1 cellular context compared by ENCODE assay signal in the genomic region with DNA sequence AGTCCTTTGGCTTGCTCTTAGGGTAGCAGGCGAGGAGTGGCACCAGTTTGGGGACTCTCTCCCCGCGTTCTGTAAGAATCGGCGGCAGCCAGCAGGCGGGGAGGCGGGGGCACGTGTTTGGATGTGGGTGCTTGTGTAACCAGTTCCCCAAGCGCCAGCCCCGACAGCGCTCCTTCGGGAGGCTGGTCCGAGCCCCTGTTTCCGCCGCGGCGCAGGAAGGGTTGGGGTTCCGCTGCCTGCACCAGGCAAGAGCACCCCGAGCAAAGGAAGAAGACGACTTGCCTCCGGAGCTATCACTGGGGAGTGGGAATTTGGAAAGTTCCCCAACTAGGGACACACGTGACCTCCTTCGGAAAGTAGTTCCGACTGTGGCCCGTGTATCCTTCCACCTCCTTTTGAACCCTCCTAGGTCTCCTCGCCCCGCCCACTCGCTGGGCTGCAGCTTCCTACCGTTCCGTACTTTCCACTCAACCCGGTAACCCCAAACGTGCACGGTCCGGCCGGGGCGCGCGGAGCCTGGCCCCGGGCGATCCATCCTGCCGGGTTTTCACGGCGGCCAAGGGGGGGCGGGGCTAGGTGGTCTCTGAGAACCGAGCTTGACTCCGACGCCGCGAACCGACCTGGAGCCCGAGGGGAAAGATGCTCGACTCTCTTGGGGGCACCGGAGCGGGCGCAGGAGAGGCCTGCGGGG.
TF ChIP-seq lines count a peak whose summit lies in the region.

No MANE protein-coding gene starts in this region.

TF ChIP-seq in HepG2, 621 proteins besides CTCF, POLR2A, EP300 and RAD21 (continued from another document and continues in another):
- TF ChIP-seq HOXA9 (CRISPR knock-in tag; IDR thresholded peaks at IDR 0.05; ENCODE audit: borderline replicate concordance) (no peak), MLXIP (CRISPR knock-in tag; IDR thresholded peaks at IDR 0.05; ENCODE audit: borderline replicate concordance) (no peak), EZH2 (conservative IDR thresholded peaks at IDR 0.05; ENCODE audit: low read depth, low read length) (no peak), AHR (CRISPR knock-in tag; IDR thresholded peaks at IDR 0.05) (no peak), ZNF577 (CRISPR knock-in tag; IDR thresholded peaks at IDR 0.05; ENCODE audit: borderline replicate concordance, low read depth) (no peak), ZNF83 (CRISPR knock-in tag; IDR thresholded peaks at IDR 0.05; ENCODE audit: borderline replicate concordance) (no peak; the same call in none of the 2 replicates), ZC3H13 (CRISPR knock-in tag; IDR thresholded peaks at IDR 0.05) (peak; percentile 69; the same call in 1 of the 2 replicates), ZUFSP (CRISPR knock-in tag; IDR thresholded peaks at IDR 0.05; ENCODE audit: borderline replicate concordance) (no peak), WIZ (CRISPR knock-in tag; IDR thresholded peaks at IDR 0.05) (0 out of 2 replicates have a peak, but pooled peaks have one; percentile 69), ZNF430 (CRISPR knock-in tag; IDR thresholded peaks at IDR 0.05) (peak; percentile 51; the same call in 1 of the 2 replicates), ZNF878 (CRISPR knock-in tag; IDR thresholded peaks at IDR 0.05) (peak; percentile 72; the same call in 1 of the 2 replicates), TBL1XR1 (IDR thresholded peaks at IDR 0.05; ENCODE audit: borderline replicate concordance, low read length, partially characterized antibody) (no peak), DNMT3B (CRISPR knock-in tag; conservative IDR thresholded peaks at IDR 0.05) (no peak), BORCS8-MEF2B (CRISPR knock-in tag; IDR thresholded peaks at IDR 0.05) (peak; percentile 78), ZNF414 (CRISPR knock-in tag; IDR thresholded peaks at IDR 0.05) (peak; percentile 89; the same call in 1 of the 2 replicates), ARID4A (CRISPR knock-in tag; IDR thresholded peaks at IDR 0.05; ENCODE audit: borderline replicate concordance) (peak; percentile 80; the same call in 1 of the 2 replicates), AGO1 (IDR thresholded peaks at IDR 0.05; ENCODE audit: low read depth, low read length, poor library complexity, severe bottlenecking) (peak; percentile 73), ZNF251 (CRISPR knock-in tag; IDR thresholded peaks at IDR 0.05) (0 out of 2 replicates have a peak, but pooled peaks have one; percentile 54), RFX1 (IDR thresholded peaks at IDR 0.05) (no peak), SOX6 (IDR thresholded peaks at IDR 0.05) (no peak), SOX6 (CRISPR knock-in tag; IDR thresholded peaks at IDR 0.05) (peak; percentile 83; the same call in 1 of the 2 replicates), ZNF563 (CRISPR knock-in tag; IDR thresholded peaks at IDR 0.05) (peak; percentile 74), MXD3 (CRISPR knock-in tag; IDR thresholded peaks at IDR 0.05) (peak; percentile 86), CREB1 (IDR thresholded peaks at IDR 0.05) (peak; percentile 55), CREB1 (CRISPR knock-in tag; IDR thresholded peaks at IDR 0.05) (peak; percentile 47), XBP1 (CRISPR knock-in tag; IDR thresholded peaks at IDR 0.05) (no peak; the same call in 1 of the 2 replicates), ZNF703 (CRISPR knock-in tag; IDR thresholded peaks at IDR 0.05; ENCODE audit: borderline replicate concordance) (peak; percentile 72), NAIF1 (CRISPR knock-in tag; IDR thresholded peaks at IDR 0.05; ENCODE audit: borderline replicate concordance) (peak; percentile 84), TBX3 (IDR thresholded peaks at IDR 0.05; ENCODE audit: borderline replicate concordance) (0 out of 2 replicates have a peak, but pooled peaks have one; percentile 17), HNRNPH1 (optimal IDR thresholded peaks at IDR 0.05; ENCODE audit: low read depth, low read length) (no peak), SPEN (CRISPR knock-in tag; IDR thresholded peaks at IDR 0.05; ENCODE audit: low read depth) (peak; percentile 76), YEATS2 (CRISPR knock-in tag; IDR thresholded peaks at IDR 0.05; ENCODE audit: borderline replicate concordance) (peak; percentile 92), ZMYM2 (CRISPR knock-in tag; IDR thresholded peaks at IDR 0.05) (no peak; the same call in 1 of the 2 replicates), NFKBIZ (CRISPR knock-in tag; IDR thresholded peaks at IDR 0.05) (peak; percentile 83; the same call in 1 of the 2 replicates), FLYWCH1 (CRISPR knock-in tag; IDR thresholded peaks at IDR 0.05) (no peak), ZNF333 (CRISPR knock-in tag; IDR thresholded peaks at IDR 0.05; ENCODE audit: borderline replicate concordance) (no peak; the same call in 1 of the 2 replicates)
- TF ChIP-seq, protein P1, sequence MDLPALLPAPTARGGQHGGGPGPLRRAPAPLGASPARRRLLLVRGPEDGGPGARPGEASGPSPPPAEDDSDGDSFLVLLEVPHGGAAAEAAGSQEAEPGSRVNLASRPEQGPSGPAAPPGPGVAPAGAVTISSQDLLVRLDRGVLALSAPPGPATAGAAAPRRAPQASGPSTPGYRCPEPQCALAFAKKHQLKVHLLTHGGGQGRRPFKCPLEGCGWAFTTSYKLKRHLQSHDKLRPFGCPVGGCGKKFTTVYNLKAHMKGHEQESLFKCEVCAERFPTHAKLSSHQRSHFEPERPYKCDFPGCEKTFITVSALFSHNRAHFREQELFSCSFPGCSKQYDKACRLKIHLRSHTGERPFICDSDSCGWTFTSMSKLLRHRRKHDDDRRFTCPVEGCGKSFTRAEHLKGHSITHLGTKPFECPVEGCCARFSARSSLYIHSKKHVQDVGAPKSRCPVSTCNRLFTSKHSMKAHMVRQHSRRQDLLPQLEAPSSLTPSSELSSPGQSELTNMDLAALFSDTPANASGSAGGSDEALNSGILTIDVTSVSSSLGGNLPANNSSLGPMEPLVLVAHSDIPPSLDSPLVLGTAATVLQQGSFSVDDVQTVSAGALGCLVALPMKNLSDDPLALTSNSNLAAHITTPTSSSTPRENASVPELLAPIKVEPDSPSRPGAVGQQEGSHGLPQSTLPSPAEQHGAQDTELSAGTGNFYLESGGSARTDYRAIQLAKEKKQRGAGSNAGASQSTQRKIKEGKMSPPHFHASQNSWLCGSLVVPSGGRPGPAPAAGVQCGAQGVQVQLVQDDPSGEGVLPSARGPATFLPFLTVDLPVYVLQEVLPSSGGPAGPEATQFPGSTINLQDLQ (CRISPR knock-in tag; IDR thresholded peaks at IDR 0.05): peak; percentile 73; the same call in 1 of the 2 replicates
- TF ChIP-seq, protein P2, sequence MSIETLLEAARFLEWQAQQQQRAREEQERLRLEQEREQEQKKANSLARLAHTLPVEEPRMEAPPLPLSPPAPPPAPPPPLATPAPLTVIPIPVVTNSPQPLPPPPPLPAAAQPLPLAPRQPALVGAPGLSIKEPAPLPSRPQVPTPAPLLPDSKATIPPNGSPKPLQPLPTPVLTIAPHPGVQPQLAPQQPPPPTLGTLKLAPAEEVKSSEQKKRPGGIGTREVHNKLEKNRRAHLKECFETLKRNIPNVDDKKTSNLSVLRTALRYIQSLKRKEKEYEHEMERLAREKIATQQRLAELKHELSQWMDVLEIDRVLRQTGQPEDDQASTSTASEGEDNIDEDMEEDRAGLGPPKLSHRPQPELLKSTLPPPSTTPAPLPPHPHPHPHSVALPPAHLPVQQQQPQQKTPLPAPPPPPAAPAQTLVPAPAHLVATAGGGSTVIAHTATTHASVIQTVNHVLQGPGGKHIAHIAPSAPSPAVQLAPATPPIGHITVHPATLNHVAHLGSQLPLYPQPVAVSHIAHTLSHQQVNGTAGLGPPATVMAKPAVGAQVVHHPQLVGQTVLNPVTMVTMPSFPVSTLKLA (IDR thresholded peaks at IDR 0.05): peak; percentile 46
- TF ChIP-seq, protein P3, sequence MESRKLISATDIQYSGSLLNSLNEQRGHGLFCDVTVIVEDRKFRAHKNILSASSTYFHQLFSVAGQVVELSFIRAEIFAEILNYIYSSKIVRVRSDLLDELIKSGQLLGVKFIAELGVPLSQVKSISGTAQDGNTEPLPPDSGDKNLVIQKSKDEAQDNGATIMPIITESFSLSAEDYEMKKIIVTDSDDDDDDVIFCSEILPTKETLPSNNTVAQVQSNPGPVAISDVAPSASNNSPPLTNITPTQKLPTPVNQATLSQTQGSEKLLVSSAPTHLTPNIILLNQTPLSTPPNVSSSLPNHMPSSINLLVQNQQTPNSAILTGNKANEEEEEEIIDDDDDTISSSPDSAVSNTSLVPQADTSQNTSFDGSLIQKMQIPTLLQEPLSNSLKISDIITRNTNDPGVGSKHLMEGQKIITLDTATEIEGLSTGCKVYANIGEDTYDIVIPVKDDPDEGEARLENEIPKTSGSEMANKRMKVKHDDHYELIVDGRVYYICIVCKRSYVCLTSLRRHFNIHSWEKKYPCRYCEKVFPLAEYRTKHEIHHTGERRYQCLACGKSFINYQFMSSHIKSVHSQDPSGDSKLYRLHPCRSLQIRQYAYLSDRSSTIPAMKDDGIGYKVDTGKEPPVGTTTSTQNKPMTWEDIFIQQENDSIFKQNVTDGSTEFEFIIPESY (CRISPR knock-in tag; IDR thresholded peaks at IDR 0.05): peak; percentile 61; the same call in 1 of the 2 replicates
